34 cellular contexts compared by ENCODE assay signal in genomic region chr1:9031484-9032259, GRCh38. TPM values are rescaled to one million over a fixed set of nuclear protein-coding genes. Genes with fewer than 3 reads are reported as not detected.
"Had no signal": no experiment of that assay in that cellular context is flagged by ENCODE, and none has a peak within 500 bp of the region (broad histone marks: within the 10 kb centered on the region; RNA-seq: fewer than 3 reads in every experiment).

No MANE protein-coding gene starts in this region.

- H3K36me3 ChIP-seq: lower lobe of right lung, ovary, prostate gland, spleen, thoracic aorta, uterus had no signal

- H3K27me3 Mint-ChIP-seq: activated B cell treated with CpG ODN at 0.5 μM for 24 hours; stimulated activated naive CD8-positive, alpha-beta T cell treated with anti-CD3 and anti-CD28 coated beads, Interleukin-15, Interleukin-2, amounts not matched to agents 100 ng/mL and 50 ng/mL, for 24 hours had no signal

- H3K4me3 Mint-ChIP-seq: activated B cell treated with CpG ODN at 0.5 μM for 24 hours; activated CD4-positive, alpha-beta T cell treated with anti-CD3 and anti-CD28 coated beads for 36 hours; activated CD8-positive, alpha-beta memory T cell treated with anti-CD3 and anti-CD28 coated beads, Interleukin-2, amount 10 ng/mL, durations not matched to agents 7 days and 5 days; activated CD8-positive, alpha-beta T cell treated with anti-CD3 and anti-CD28 coated beads, Interleukin-2, amount 10 ng/mL, durations not matched to agents 7 days and 5 days; nephron progenitor cell; stimulated activated naive CD8-positive, alpha-beta T cell treated with anti-CD3 and anti-CD28 coated beads, Interleukin-15, Interleukin-2, amounts not matched to agents 100 ng/mL and 50 ng/mL, for 24 hours; T-helper 2 cell treated with Interferon-gamma antibody and Interleukin-4, amounts not matched to agents 5 μg/mL and 100 μg/mL, for 36 hours had no signal

- H3K27ac ChIP-seq: coronary artery, dorsolateral prefrontal cortex, lower lobe of right lung, ovary, prostate gland, spleen, thoracic aorta, uterus had no signal

- ATAC-seq: activated CD4-positive, alpha-beta T cell treated with anti-CD3 and anti-CD28 coated beads for 36 hours; activated CD8-positive, alpha-beta memory T cell treated with anti-CD3 and anti-CD28 coated beads, Interleukin-2, amount 10 ng/mL, durations not matched to agents 7 days and 5 days; activated CD8-positive, alpha-beta T cell treated with anti-CD3 and anti-CD28 coated beads, Interleukin-2, amount 10 ng/mL, durations not matched to agents 7 days and 5 days; activated naive CD4-positive, alpha-beta T cell treated with anti-CD3 and anti-CD28 coated beads, Interleukin-2, amount 50 U/mL, for 72 hours; left colon; lower lobe of right lung had no signal

- H3K4me3 ChIP-seq: coronary artery, dorsolateral prefrontal cortex, lower lobe of right lung, ovary, prostate gland, spleen, thoracic aorta, uterus had no signal

- H3K4me1 Mint-ChIP-seq: activated CD4-positive, alpha-beta T cell treated with anti-CD3 and anti-CD28 coated beads for 36 hours; activated CD8-positive, alpha-beta memory T cell treated with anti-CD3 and anti-CD28 coated beads, Interleukin-2, amount 10 ng/mL, durations not matched to agents 7 days and 5 days; nephron progenitor cell had no signal

- H3K27ac Mint-ChIP-seq: activated B cell treated with CpG ODN at 0.5 μM for 24 hours; activated CD4-positive, alpha-beta T cell treated with anti-CD3 and anti-CD28 coated beads for 36 hours; activated CD8-positive, alpha-beta memory T cell treated with anti-CD3 and anti-CD28 coated beads, Interleukin-2, amount 10 ng/mL, durations not matched to agents 7 days and 5 days; activated CD8-positive, alpha-beta T cell treated with anti-CD3 and anti-CD28 coated beads, Interleukin-2, amount 10 ng/mL, durations not matched to agents 7 days and 5 days; activated naive CD4-positive, alpha-beta T cell treated with anti-CD3 and anti-CD28 coated beads, Interleukin-2, amount 50 U/mL, for 72 hours; activated T-helper 2 cell treated with anti-CD3 and anti-CD28 coated beads, Interferon-gamma antibody, Interleukin-2, Interleukin-4, amounts not matched to agents 10 μg/mL and 5 μg/mL and 100 μg/mL, durations not matched to agents 14 hours and 24 hours and 36 hours; nephron progenitor cell; stimulated activated naive CD8-positive, alpha-beta T cell treated with anti-CD3 and anti-CD28 coated beads, Interleukin-15, Interleukin-2, amounts not matched to agents 100 ng/mL and 50 ng/mL, for 24 hours; T-helper 2 cell treated with Interferon-gamma antibody and Interleukin-4, amounts not matched to agents 5 μg/mL and 100 μg/mL, for 36 hours had no signal

- H3K4me1 ChIP-seq: lower lobe of right lung, prostate gland, uterus had no signal

- DNase-seq: activated B cell treated with CpG ODN at 0.5 μM for 24 hours; activated CD4-positive, alpha-beta T cell treated with anti-CD3 and anti-CD28 coated beads for 36 hours; activated CD8-positive, alpha-beta memory T cell treated with anti-CD3 and anti-CD28 coated beads, Interleukin-2, amount 10 ng/mL, durations not matched to agents 7 days and 5 days; activated CD8-positive, alpha-beta T cell treated with anti-CD3 and anti-CD28 coated beads, Interleukin-2, amount 10 ng/mL, durations not matched to agents 7 days and 5 days; activated T-cell treated with anti-CD3 and anti-CD28 coated beads, Interleukin-2, amount 50 U/mL, for 48 hours; anterior cingulate cortex; cerebellar nuclear complex; dorsolateral prefrontal cortex; effector memory CD4-positive, alpha-beta T cell; foreskin fibroblast; islet precursor cell; left colon; lower lobe of right lung; mesenchymal stem cell; nephron progenitor cell; ovary; retina; spleen; stimulated activated CD4-positive, alpha-beta T cell treated with anti-CD3 and anti-CD28 coated beads, Interleukin-2, amount 100 ng/mL, for 48 hours; T-helper 1 cell; trophoblast cell; uterus had no signal

- H3K27me3 ChIP-seq: ovary, spleen, uterus had no signal

- H3K9me3 ChIP-seq: ovary, prostate gland, uterus had no signal

- FAIRE-seq: bronchial epithelial cell had no signal

RNA-seq across cellular contexts. Expression of gene SLC2A7, which starts 5.4 kb away (rescaled TPM):
- total RNA-seq: activated B cell treated with CpG ODN at 0.5 μM for 24 hours; activated CD4-positive, alpha-beta T cell treated with anti-CD3 and anti-CD28 coated beads for 36 hours; activated CD8-positive, alpha-beta memory T cell treated with anti-CD3 and anti-CD28 coated beads, Interleukin-2, amount 10 ng/mL, durations not matched to agents 7 days and 5 days; activated naive CD4-positive, alpha-beta T cell treated with anti-CD3 and anti-CD28 coated beads, Interleukin-2, amount 50 U/mL, for 72 hours; activated T-helper 2 cell treated with anti-CD3 and anti-CD28 coated beads, Interferon-gamma antibody, Interleukin-2, Interleukin-4, amounts not matched to agents 10 μg/mL and 5 μg/mL and 100 μg/mL, durations not matched to agents 14 hours and 24 hours and 36 hours; bronchial epithelial cell; epithelial cell of proximal tubule; glomerular endothelial cell; left colon; lower lobe of right lung; mononuclear cell; ovary; prostate gland; spleen; subcutaneous adipose tissue; thoracic aorta; uterus had no signal
- polyA plus RNA-seq: ovary, spleen had no signal

RNA-seq across cellular contexts. Expression of gene SLC2A5, which starts 37.8 kb away (rescaled TPM):
- total RNA-seq: activated CD4-positive, alpha-beta T cell treated with anti-CD3 and anti-CD28 coated beads for 36 hours; activated CD8-positive, alpha-beta memory T cell treated with anti-CD3 and anti-CD28 coated beads, Interleukin-2, amount 10 ng/mL, durations not matched to agents 7 days and 5 days; activated CD8-positive, alpha-beta T cell treated with anti-CD3 and anti-CD28 coated beads, Interleukin-2, amount 10 ng/mL, durations not matched to agents 7 days and 5 days; activated naive CD4-positive, alpha-beta T cell treated with anti-CD3 and anti-CD28 coated beads, Interleukin-2, amount 50 U/mL, for 72 hours; activated T-helper 2 cell treated with anti-CD3 and anti-CD28 coated beads, Interferon-gamma antibody, Interleukin-2, Interleukin-4, amounts not matched to agents 10 μg/mL and 5 μg/mL and 100 μg/mL, durations not matched to agents 14 hours and 24 hours and 36 hours; epithelial cell of proximal tubule had no signal
